Comparison of ENCODE assay signal across 8 cellular contexts in the genomic region with DNA sequence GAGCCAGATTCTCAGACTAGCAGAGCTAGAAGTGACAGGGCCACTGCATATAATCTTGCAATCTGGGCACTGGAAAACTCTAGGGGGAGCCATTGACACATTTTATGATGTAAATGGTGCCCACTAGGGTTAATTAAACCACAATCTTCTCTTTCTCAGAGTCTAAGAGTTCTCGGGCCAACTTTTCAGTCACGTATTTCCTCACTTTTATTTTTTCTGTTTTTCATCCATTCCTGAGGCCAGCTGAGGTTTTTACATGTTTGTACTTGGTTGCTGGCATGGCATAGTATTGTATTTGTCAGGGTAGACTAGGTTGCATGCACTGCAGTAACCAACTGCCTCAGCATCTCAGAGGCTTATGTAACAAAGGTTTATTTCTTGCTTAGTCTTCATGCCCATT.
DNase-seq lines count a peak whose midpoint lies in the region; ATAC-seq and TF ChIP-seq lines count a peak whose summit lies in the region.

No MANE protein-coding gene starts in this region.

- DNase-seq in BE2C (peak; percentile 19), HCEC 1CT (peak; percentile 19), NCI-H526 (lab: John Stamatoyannopoulos, UW) (peak; percentile 35 to 81), cerebellar cortex (ENCODE audit: low spot score) (peak; percentile 80), neural crest cell (ENCODE audit: low read depth, low spot score) (peak; percentile 29)
- no peak for DNase-seq in stimulated activated naive CD4-positive, alpha-beta T cell (lab: John Stamatoyannopoulos, UW)

- H3K27ac Mint-ChIP-seq in neural crest cell (ENCODE audit: unreplicated experiment) = no peak overlapping the region

- H3K4me3 ChIP-seq in BE2C (ENCODE audit: low read depth, low read length) = no peak overlapping the region

- no peaks in the 10 kb centered on the region for H3K4me1 Mint-ChIP-seq in neural crest cell

- peaks cover 4% of the 10 kb centered on the region for H3K9me3 Mint-ChIP-seq in neural crest cell

- H3K36me3 Mint-ChIP-seq in neural crest cell (ENCODE audit: low read depth) = peaks cover 3% of the 10 kb centered on the region

- no peaks in the 10 kb centered on the region for H3K36me3 ChIP-seq in BE2C

- no peaks in the 10 kb centered on the region for H3K4me1 ChIP-seq in BE2C

- no peaks in the 10 kb centered on the region for H3K9me3 ChIP-seq in BE2C

- ATAC-seq in GM19455 (IDR thresholded peaks at IDR 0.05; ENCODE audit: unreplicated experiment) (no peak), GM21526 (IDR thresholded peaks at IDR 0.05; ENCODE audit: low FRiP score, unreplicated experiment) (no peak)

- H3K4me3 Mint-ChIP-seq in neural crest cell = no peak overlapping the region

- peaks cover 28% of the 10 kb centered on the region for H3K27me3 Mint-ChIP-seq in neural crest cell (ENCODE audit: low read depth)

- H3K27me3 ChIP-seq in BE2C = no peaks in the 10 kb centered on the region

- TF ChIP-seq CTCF in BE2C (IDR thresholded peaks at IDR 0.05; ENCODE audit: low read depth, low read length) (peak; percentile 55), neural crest cell (conservative IDR thresholded peaks at IDR 0.05) (peak; percentile 67)

Comparison
In these comparisons a context has a peak if more than half of its experiments do, and no peak if none do; other contexts are left out.
1. DNase-seq: peak in BE2C (single experiment), HCEC 1CT (single experiment), NCI-H526 (2 of 2), cerebellar cortex (single experiment) and neural crest cell (single experiment); none in stimulated activated naive CD4-positive, alpha-beta T cell (0 of 6).